Comparison of ENCODE assay signal across 17 cellular contexts in genomic region chr10:119423510-119423874, GRCh38.
DNase-seq lines count a peak whose midpoint lies in the region; ATAC-seq and TF ChIP-seq lines count a peak whose summit lies in the region.
"Had no signal": no experiment of that assay in that cellular context is flagged by ENCODE, and none has a peak within 500 bp of the region (broad histone marks: within the 10 kb centered on the region; RNA-seq: fewer than 3 reads in every experiment).

No MANE protein-coding gene starts in this region.

- H3K36me3 Mint-ChIP-seq in neural progenitor cell, result peaks cover 2% of the 10 kb centered on the region

- ATAC-seq in Right ventricle myocardium superior (ENCODE audit: poor library complexity) (no peak), Right ventricle myocardium inferior (no peak), upper lobe of right lung (peak; percentile 44), HG02973 (IDR thresholded peaks at IDR 0.05; ENCODE audit: unreplicated experiment) (no peak)
- ATAC-seq: A549 had no signal

- DNase-seq in Right ventricle myocardium superior (peak; percentile 18), Right ventricle myocardium inferior (ENCODE audit: missing footprints) (no peak), neural progenitor cell (ENCODE audit: low spot score) (no peak), upper lobe of right lung (peak; percentile 60), MM.1S (no peak)
- DNase-seq: AML-193; Caco-2; CD4-positive, alpha-beta T cell; DMS153; GDM1 had no signal

- H2AFZ ChIP-seq in neural progenitor cell (replicated peaks) (no peak overlapping the region), MM.1S (ENCODE audit: low read length) (no peak overlapping the region)

- H3K36me3 ChIP-seq in KOPT-K1 (ENCODE audit: insufficient read depth, low read length) (peaks cover 70% of the 10 kb centered on the region), neural progenitor cell (no peaks in the 10 kb centered on the region), upper lobe of right lung (peaks cover 25% of the 10 kb centered on the region), MM.1S (replicated peaks; ENCODE audit: insufficient read depth, low read length) (peaks cover 4% of the 10 kb centered on the region; the same call in 1 of the 2 replicates)
- H3K36me3 ChIP-seq: HAP-1 had no signal

- H3F3A ChIP-seq in neural progenitor cell (ENCODE audit: low read depth) (peaks cover 6% of the 10 kb centered on the region), MM.1S (ENCODE audit: insufficient read depth, low read length) (no peaks in the 10 kb centered on the region)

- TF ChIP-seq CTCF in neural progenitor cell (IDR thresholded peaks at IDR 0.05), result no peak
- TF ChIP-seq CTCF in upper lobe of right lung (IDR thresholded peaks at IDR 0.05), result no peak
- TF ChIP-seq CTCF in MM.1S (IDR thresholded peaks at IDR 0.05; ENCODE audit: low read length), result no peak

- intact Hi-C loops in Right ventricle myocardium superior (cut with DNase I), result no loop called here
- intact Hi-C loops in Right ventricle myocardium inferior (cut with DNase I), result no loop called here
- intact Hi-C loops in upper lobe of right lung (cut with DNase I), result no loop called here

- peaks cover 17% of the 10 kb centered on the region for H3K4me1 ChIP-seq in neural progenitor cell
- peaks cover 9% of the 10 kb centered on the region for H3K4me1 ChIP-seq in upper lobe of right lung
- H3K4me1 ChIP-seq in MM.1S (ENCODE audit: low read length), result no peaks in the 10 kb centered on the region
- H3K4me1 ChIP-seq: A549, Caco-2 had no signal

- no peaks in the 10 kb centered on the region for H3K9me3 ChIP-seq in KOPT-K1 (ENCODE audit: insufficient read depth, low read length, poor library complexity, severe bottlenecking)
- H3K9me3 ChIP-seq in neural progenitor cell (ENCODE audit: low read depth), result no peaks in the 10 kb centered on the region
- no peaks in the 10 kb centered on the region for H3K9me3 ChIP-seq in upper lobe of right lung
- no peaks in the 10 kb centered on the region for H3K9me3 ChIP-seq in MM.1S (replicated peaks; ENCODE audit: insufficient read depth, low read length)
- H3K9me3 ChIP-seq: A549, Caco-2, HAP-1 had no signal

- H3K9ac ChIP-seq in neural progenitor cell (no peak overlapping the region), MM.1S (ENCODE audit: low read length) (no peak overlapping the region)

- H3K9me3 Mint-ChIP-seq in neural progenitor cell, result no peaks in the 10 kb centered on the region
- H3K9me3 Mint-ChIP-seq: CD4-positive, alpha-beta T cell had no signal

- H3K79me2 ChIP-seq in neural progenitor cell (ENCODE audit: low read depth) (no peaks in the 10 kb centered on the region), MM.1S (ENCODE audit: low read length) (no peaks in the 10 kb centered on the region; the same call in 1 of the 2 replicates)

- peak overlapping the region; percentile 43 for H3K27ac Mint-ChIP-seq in neural progenitor cell
- H3K27ac Mint-ChIP-seq: CD4-positive, alpha-beta T cell had no signal

- peaks cover 7% of the 10 kb centered on the region for H3K27me3 Mint-ChIP-seq in neural progenitor cell (ENCODE audit: insufficient read depth, low read depth)
- H3K27me3 Mint-ChIP-seq: CD4-positive, alpha-beta T cell had no signal

- H3K4me3 ChIP-seq in neural progenitor cell (no peak overlapping the region), upper lobe of right lung (no peak overlapping the region), MM.1S (ENCODE audit: low read length) (no peak overlapping the region)
- H3K4me3 ChIP-seq: A549, HAP-1 had no signal

- no peaks in the 10 kb centered on the region for H3K9me2 ChIP-seq in MM.1S (replicated peaks; ENCODE audit: insufficient read depth, low read length)

- no peak overlapping the region for H3K4me3 Mint-ChIP-seq in neural progenitor cell
- H3K4me3 Mint-ChIP-seq: CD4-positive, alpha-beta T cell had no signal

- no peaks in the 10 kb centered on the region for H4K20me1 ChIP-seq in neural progenitor cell (ENCODE audit: low read depth)
- no peaks in the 10 kb centered on the region for H4K20me1 ChIP-seq in MM.1S (ENCODE audit: insufficient read depth, low read length)

- H3K27ac ChIP-seq in KOPT-K1 (ENCODE audit: low read depth, low read length, poor library complexity, severe bottlenecking) (peak overlapping the region; percentile 46), neural progenitor cell (no peak overlapping the region), upper lobe of right lung (no peak overlapping the region), MM.1S (ENCODE audit: low read length) (no peak overlapping the region)
- H3K27ac ChIP-seq: 22Rv1, A549, C4-2B, HL-60 had no signal

- no peak overlapping the region for H3K4me2 ChIP-seq in neural progenitor cell
- no peak overlapping the region for H3K4me2 ChIP-seq in MM.1S (ENCODE audit: low read depth, low read length)
- H3K4me2 ChIP-seq: A549 had no signal

- H3K27me3 ChIP-seq in neural progenitor cell (no peaks in the 10 kb centered on the region), upper lobe of right lung (no peaks in the 10 kb centered on the region), MM.1S (replicated peaks; ENCODE audit: insufficient read depth, low read length) (no peaks in the 10 kb centered on the region)

- peaks cover 41% of the 10 kb centered on the region for H3K4me1 Mint-ChIP-seq in neural progenitor cell

Comparison
In these comparisons a context has a peak if more than half of its experiments do, and no peak if none do; other contexts are left out.
1. DNase-seq: peak in Right ventricle myocardium superior (single experiment) and upper lobe of right lung (single experiment); none in Right ventricle myocardium inferior (single experiment), neural progenitor cell (single experiment) and MM.1S (single experiment).